Comparison of ENCODE assay signal across 16 cellular contexts in the genomic region with DNA sequence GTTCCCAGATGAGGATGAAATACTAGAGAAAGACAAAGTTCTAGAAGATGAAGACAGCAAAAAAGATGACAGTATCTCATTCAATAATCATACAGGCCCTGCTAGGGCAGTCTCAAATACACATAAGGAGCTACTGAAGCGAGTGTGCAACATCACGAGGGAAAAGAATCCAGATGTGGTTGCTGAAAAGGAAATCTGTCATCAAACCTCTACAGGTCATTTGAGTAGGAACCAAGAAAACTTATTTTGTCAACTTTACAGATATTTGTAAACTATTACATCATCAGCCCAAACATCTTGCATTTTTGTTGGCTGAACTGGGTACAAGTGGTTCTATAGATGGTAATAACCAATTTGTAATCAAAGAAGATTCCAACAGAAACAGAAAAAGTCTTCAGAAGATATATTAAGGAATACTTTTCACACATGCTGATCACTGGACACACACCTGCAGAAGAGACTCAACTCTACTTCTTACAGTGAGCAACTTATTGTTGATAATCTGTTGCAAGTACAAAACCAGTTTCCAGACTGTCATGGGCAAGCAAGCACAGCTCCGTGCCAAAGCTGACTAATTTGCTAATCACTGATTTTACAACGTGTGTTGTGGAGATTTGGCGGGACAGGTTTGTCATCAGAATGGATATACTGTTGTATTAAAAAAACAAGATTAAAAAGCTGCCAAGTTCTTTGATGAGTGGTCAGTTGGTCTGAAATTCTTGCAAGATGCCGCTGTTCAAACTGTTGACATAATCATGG. TPM values are rescaled to one million over a fixed set of nuclear protein-coding genes. Genes with fewer than 3 reads are reported as not detected.
DNase-seq lines count a peak whose midpoint lies in the region; ATAC-seq, FAIRE-seq and TF ChIP-seq lines count a peak whose summit lies in the region.
"Had no signal": no experiment of that assay in that cellular context is flagged by ENCODE, and none has a peak within 500 bp of the region (broad histone marks: within the 10 kb centered on the region; RNA-seq: fewer than 3 reads in every experiment).

No MANE protein-coding gene starts in this region.

- no TSS peak for BruUV-seq in Calu3 (replicated peaks; lab: Mats Ljungman, UMichigan)

- peaks cover 38% of the 10 kb centered on the region for H3K36me3 Mint-ChIP-seq in Calu3 (ENCODE audit: insufficient read depth, unreplicated experiment)
- H3K36me3 Mint-ChIP-seq in IgD-negative memory B cell: peaks cover 8% of the 10 kb centered on the region
- peaks cover 10% of the 10 kb centered on the region for H3K36me3 Mint-ChIP-seq in astrocyte (ENCODE audit: low read depth, unreplicated experiment)
- H3K36me3 Mint-ChIP-seq in naive B cell: peaks cover 4 to 8% of the 10 kb centered on the region in 2 donors

- H3K4me3 Mint-ChIP-seq in Calu3 (ENCODE audit: low read depth, unreplicated experiment): no peak overlapping the region
- H3K4me3 Mint-ChIP-seq in IgD-negative memory B cell: no peak overlapping the region
- no peak overlapping the region for H3K4me3 Mint-ChIP-seq in astrocyte (ENCODE audit: unreplicated experiment)
- peak overlapping the region in 1 of 8 donors; percentile 8 for H3K4me3 Mint-ChIP-seq in naive B cell
- H3K4me3 Mint-ChIP-seq: mesothelial cell of epicardium had no signal

- H3K9me3 Mint-ChIP-seq in Calu3 (ENCODE audit: low read depth, unreplicated experiment) (no peaks in the 10 kb centered on the region), IgD-negative memory B cell (peaks cover 0 to 3% (median 0%) of the 10 kb centered on the region in 3 donors), astrocyte (ENCODE audit: unreplicated experiment) (peaks cover 4% of the 10 kb centered on the region), naive B cell (peaks cover 0 to 6% (median 0%) of the 10 kb centered on the region in 7 donors)

- H3K27ac ChIP-seq in astrocyte (ENCODE audit: low read depth, low read length) (no peak overlapping the region), Peyer's patch (no peak overlapping the region)

- no peak for TF ChIP-seq POLR2A in Peyer's patch (IDR thresholded peaks at IDR 0.05)

- intact Hi-C loops in Calu3 (cut with micrococcal nuclease; ENCODE audit: unreplicated experiment): loop anchor here (5.0 kb wide), 1 partner anchor 38 kb away; no protein-coding TSS in a partner anchor

- H3K27me3 Mint-ChIP-seq in Calu3 (ENCODE audit: unreplicated experiment): no peaks in the 10 kb centered on the region
- H3K27me3 Mint-ChIP-seq in IgD-negative memory B cell: no peaks in the 10 kb centered on the region
- no peaks in the 10 kb centered on the region for H3K27me3 Mint-ChIP-seq in astrocyte (ENCODE audit: low read depth, unreplicated experiment)
- no peaks in the 10 kb centered on the region for H3K27me3 Mint-ChIP-seq in naive B cell

- H3K9ac ChIP-seq in astrocyte (ENCODE audit: low read length): no peak overlapping the region

- ATAC-seq in naive B cell (ENCODE audit: low read depth in 2 of 2) (no peak), HG03039 (IDR thresholded peaks at IDR 0.05; ENCODE audit: unreplicated experiment) (no peak)

- H3K27ac Mint-ChIP-seq in Calu3 (ENCODE audit: unreplicated experiment) (peak overlapping the region; percentile 29), IgD-negative memory B cell (peak overlapping the region in 2 of 3 donors; percentile 31 to 67), astrocyte (ENCODE audit: unreplicated experiment) (no peak overlapping the region), naive B cell (peak overlapping the region in 5 of 6 donors; percentile 57 to 94 (median 75))
- H3K27ac Mint-ChIP-seq: mesothelial cell of epicardium had no signal

- H4K20me1 ChIP-seq in astrocyte (ENCODE audit: insufficient read depth, low read length): peaks cover 83% of the 10 kb centered on the region

- H3K4me1 ChIP-seq in astrocyte (ENCODE audit: insufficient read depth, low read length): peaks cover 8% of the 10 kb centered on the region
- H3K4me1 ChIP-seq in BE2C: no peaks in the 10 kb centered on the region
- H3K4me1 ChIP-seq in Peyer's patch: peaks cover 0 to 10% (median 2%) of the 10 kb centered on the region in 4 donors

- H3K4me1 Mint-ChIP-seq in Calu3 (ENCODE audit: low read depth, unreplicated experiment) (peaks cover 58% of the 10 kb centered on the region), IgD-negative memory B cell (peaks cover 45 to 56% (median 53%) of the 10 kb centered on the region in 3 donors), astrocyte (ENCODE audit: low read depth, unreplicated experiment) (peaks cover 19% of the 10 kb centered on the region), naive B cell (peaks cover 37 to 71% (median 63%) of the 10 kb centered on the region in 3 donors)

- H3K4me3 ChIP-seq in astrocyte (ENCODE audit: insufficient read depth, low read depth, low read length): no peak overlapping the region
- no peak overlapping the region for H3K4me3 ChIP-seq in BE2C (ENCODE audit: low read depth, low read length)
- H3K4me3 ChIP-seq in Peyer's patch: no peak overlapping the region

- H3K79me2 ChIP-seq in astrocyte (ENCODE audit: insufficient read depth, low read length): peaks cover 97% of the 10 kb centered on the region

- H3K36me3 ChIP-seq in astrocyte (ENCODE audit: insufficient read depth, low read length) (no peaks in the 10 kb centered on the region), BE2C (no peaks in the 10 kb centered on the region), Peyer's patch (no peaks in the 10 kb centered on the region)

- H3K4me2 ChIP-seq in astrocyte (ENCODE audit: low read length): peak overlapping the region; percentile 2

- no peak overlapping the region for H2AFZ ChIP-seq in astrocyte (ENCODE audit: low read depth, low read length)

- TF ChIP-seq CTCF in Calu3 (IDR thresholded peaks at IDR 0.05; ENCODE audit: unreplicated experiment) (no peak), astrocyte (IDR thresholded peaks at IDR 0.05; ENCODE audit: insufficient read depth, low read depth, low read length) (no peak), BE2C (IDR thresholded peaks at IDR 0.05; ENCODE audit: low read depth, low read length) (no peak), Peyer's patch (IDR thresholded peaks at IDR 0.05) (no peak)

- CTCF ChIA-PET in Calu3 (lab: Charles Lee): interaction anchor here (1.6 kb wide), 1 partner anchor 42 kb away, joined by 3 read pairs; a partner anchor contains a TSS

- DNase-seq in Calu3: no peak
- peak; percentile 34 for DNase-seq in astrocyte (ENCODE audit: low read depth)
- no peak for DNase-seq in naive B cell
- no peak for DNase-seq in cerebellar cortex (ENCODE audit: low spot score)
- no peak for DNase-seq in BE2C
- DNase-seq in Peyer's patch: no peak
- DNase-seq: hippocampal formation, NCI-H187, retina, T-helper 9 cell had no signal

- H3K27me3 ChIP-seq in astrocyte (ENCODE audit: insufficient read depth, low read length): no peaks in the 10 kb centered on the region
- H3K27me3 ChIP-seq in BE2C: no peaks in the 10 kb centered on the region
- no peaks in the 10 kb centered on the region for H3K27me3 ChIP-seq in Peyer's patch

- FAIRE-seq in astrocyte (lab: Jason Lieb, UNC): no peak
- FAIRE-seq: colon, D721Med, HTR-8/SVneo had no signal

- H3K9me3 ChIP-seq in astrocyte (ENCODE audit: insufficient read depth, low read depth, low read length) (no peaks in the 10 kb centered on the region), BE2C (no peaks in the 10 kb centered on the region), Peyer's patch (no peaks in the 10 kb centered on the region)

RNA-seq across cellular contexts. Expression of a gene that starts 42.1 kb away (rescaled TPM):
- total RNA-seq in Calu3 (2022) (42.0 and 46.8 TPM in 2 replicates), astrocyte (28.1 and 31.8 TPM in 2 replicates), Peyer's patch (10 to 100 TPM; 41.5 to 98.2 (median 52.0) TPM)
- polyA plus RNA-seq in IgD-negative memory B cell (28.0 TPM), naive B cell (ENCODE audit: low read depth in 6 of 6) (10 to 100 TPM; 35.8 to 52.9 (median 46.6) TPM)
- 19.1 TPM for polyA plus RNA-seq in BE2C (2012; ENCODE audit: insufficient read depth, insufficient read length, low read depth)
